ENCODE assay signal across 2 cellular contexts in the genomic region with DNA sequence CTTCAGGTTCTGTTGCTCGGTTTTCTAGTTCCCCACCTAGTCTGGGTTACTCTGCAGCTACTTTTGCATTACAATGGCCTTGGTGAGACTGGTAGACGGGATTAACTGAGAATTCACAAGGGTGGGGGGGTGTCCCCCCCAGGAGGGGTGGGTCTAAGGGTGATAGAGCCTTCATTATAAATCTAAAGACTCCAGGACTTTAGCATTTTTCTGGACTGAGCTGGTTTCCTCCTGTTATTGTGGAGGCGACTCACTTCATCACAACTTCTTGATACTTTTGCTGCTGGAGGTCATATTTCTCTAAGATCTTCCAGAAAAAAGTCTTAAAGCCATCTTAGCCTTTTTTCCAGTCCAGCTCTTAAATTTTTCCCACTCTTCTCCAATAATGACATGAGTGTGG. TPM values are rescaled to one million over a fixed set of nuclear protein-coding genes. Genes with fewer than 3 reads are reported as not detected.
"Had no signal": no experiment of that assay in that cellular context is flagged by ENCODE, and none has a peak within 500 bp of the region (broad histone marks: within the 10 kb centered on the region; RNA-seq: fewer than 3 reads in every experiment).

No MANE protein-coding gene starts in this region.

RNA-seq across cellular contexts. Expression of a gene that starts 19.5 kb away (rescaled TPM):
- total RNA-seq: Right ventricle myocardium inferior; T-helper 2 cell treated with Interferon-gamma antibody and Interleukin-4, amounts not matched to agents 100 ng/mL and 5 ng/mL, for 36 hours had no signal
